30 cellular contexts compared by ENCODE assay signal in genomic region chr4:186405957-186406356, GRCh38.
"Had no signal": no experiment of that assay in that cellular context is flagged by ENCODE, and none has a peak within 500 bp of the region (broad histone marks: within the 10 kb centered on the region; RNA-seq: fewer than 3 reads in every experiment).

No MANE protein-coding gene starts in this region.

- H3K36me3 Mint-ChIP-seq: activated naive CD4-positive, alpha-beta T cell treated with anti-CD3 and anti-CD28 coated beads, Interleukin-2, amount 10 ng/mL, durations not matched to agents 7 days and 5 days; activated naive CD8-positive, alpha-beta T cell treated with anti-CD3 and anti-CD28 coated beads, Interleukin-2, amount 10 ng/mL, durations not matched to agents 7 days and 5 days; stimulated activated naive B cell treated with anti-CD40 and anti-IgM and Interleukin-4, amounts not matched to agents 10 μg/mL and 1 μg/mL and 100 μg/mL, for 72 hours had no signal

- H3K27me3 Mint-ChIP-seq: activated CD4-positive, alpha-beta memory T cell treated with anti-CD3 and anti-CD28 coated beads, Interleukin-2, amount 10 ng/mL, durations not matched to agents 7 days and 5 days; activated CD4-positive, alpha-beta T cell treated with anti-CD3 and anti-CD28 coated beads, Interleukin-2, amount 10 ng/mL, durations not matched to agents 24 days and 14 days; activated naive CD4-positive, alpha-beta T cell treated with anti-CD3 and anti-CD28 coated beads, Interleukin-2, amount 10 ng/mL, durations not matched to agents 7 days and 5 days; activated T-cell treated with anti-CD3 and anti-CD28 coated beads, Interleukin-2, amount 50 U/mL, for 24 hours; stimulated activated naive B cell treated with anti-CD40 and anti-IgM and Interleukin-4, amounts not matched to agents 10 μg/mL and 1 μg/mL and 100 μg/mL, for 72 hours had no signal

- H3K4me2 ChIP-seq: hepatocyte had no signal

- H3K4me1 Mint-ChIP-seq: activated CD4-positive, alpha-beta memory T cell treated with anti-CD3 and anti-CD28 coated beads, Interleukin-2, amount 10 ng/mL, durations not matched to agents 7 days and 5 days; activated CD4-positive, alpha-beta T cell treated with anti-CD3 and anti-CD28 coated beads, Interleukin-2, amount 10 ng/mL, durations not matched to agents 24 days and 14 days; activated naive CD4-positive, alpha-beta T cell treated with anti-CD3 and anti-CD28 coated beads, Interleukin-2, amount 10 ng/mL, durations not matched to agents 7 days and 5 days; activated naive CD8-positive, alpha-beta T cell treated with anti-CD3 and anti-CD28 coated beads, Interleukin-2, amount 10 ng/mL, durations not matched to agents 7 days and 5 days; stimulated activated naive B cell treated with anti-CD40 and anti-IgM and Interleukin-4, amounts not matched to agents 10 μg/mL and 1 μg/mL and 100 μg/mL, for 72 hours had no signal

- H3K36me3 ChIP-seq: brain microvascular endothelial cell, gastroesophageal sphincter, pancreas, prostate gland, sigmoid colon, stomach, thyroid gland, WERI-Rb-1 had no signal

- ATAC-seq: activated CD4-positive, CD25-positive, alpha-beta regulatory T cell treated with anti-CD3 and anti-CD28 coated beads, Interleukin-2, amount 50 U/mL, for 24 hours; effector memory CD8-positive, alpha-beta T cell; gastroesophageal sphincter; left cardiac atrium; left ventricle myocardium superior; pancreas; stimulated activated naive B cell treated with anti-CD40 and anti-IgM and Interleukin-4, amounts not matched to agents 10 μg/mL and 1 μg/mL and 100 μg/mL, for 72 hours had no signal

- H3K4me1 ChIP-seq: gastroesophageal sphincter, pancreas, prostate gland, sigmoid colon, stomach, thyroid gland had no signal

- DNase-seq: activated CD4-positive, alpha-beta memory T cell treated with anti-CD3 and anti-CD28 coated beads, Interleukin-2, amount 10 ng/mL, durations not matched to agents 7 days and 5 days; activated CD4-positive, alpha-beta T cell treated with anti-CD3 and anti-CD28 coated beads, Interleukin-2, amount 10 ng/mL, durations not matched to agents 24 days and 14 days; activated CD8-positive, alpha-beta memory T cell treated with anti-CD3 and anti-CD28 coated beads, Interleukin-2, amount 50 U/mL, for 48 hours; activated gamma-delta T cell; activated naive CD4-positive, alpha-beta T cell treated with anti-CD3 and anti-CD28 coated beads, Interleukin-2, amount 10 ng/mL, durations not matched to agents 7 days and 5 days; activated naive CD8-positive, alpha-beta T cell treated with anti-CD3 and anti-CD28 coated beads, Interleukin-2, amount 10 ng/mL, durations not matched to agents 7 days and 5 days; activated T-cell treated with anti-CD3 and anti-CD28 coated beads, Interleukin-2, amount 50 U/mL, for 24 hours; brain microvascular endothelial cell; cortex of kidney; effector memory CD8-positive, alpha-beta T cell; erythroblast; left cardiac atrium; left ventricle myocardium superior; pancreas; retina; sigmoid colon; small intestine; stimulated activated CD4-positive, alpha-beta T cell treated with anti-CD3 and anti-CD28 coated beads, Interleukin-4, amount 100 ng/mL, for 24 hours; stimulated activated CD8-positive, alpha-beta memory T cell treated with anti-CD3 and anti-CD28 coated beads, Interleukin-4, amount 100 ng/mL, for 48 hours; stimulated activated naive B cell treated with anti-CD40 and anti-IgM and Interleukin-4, amounts not matched to agents 10 μg/mL and 1 μg/mL and 100 μg/mL, for 72 hours; stomach; thyroid gland; WERI-Rb-1 had no signal

- H3K4me3 ChIP-seq: gastroesophageal sphincter, hepatocyte, pancreas, prostate gland, sigmoid colon, stomach, thyroid gland had no signal

- H3K27ac ChIP-seq: brain microvascular endothelial cell, gastroesophageal sphincter, hepatocyte, pancreas, prostate gland, sigmoid colon, stomach, thyroid gland, WERI-Rb-1 had no signal

- H3K4me3 Mint-ChIP-seq: activated CD4-positive, alpha-beta memory T cell treated with anti-CD3 and anti-CD28 coated beads, Interleukin-2, amount 10 ng/mL, durations not matched to agents 7 days and 5 days; activated CD4-positive, alpha-beta T cell treated with anti-CD3 and anti-CD28 coated beads, Interleukin-2, amount 10 ng/mL, durations not matched to agents 24 days and 14 days; activated naive CD4-positive, alpha-beta T cell treated with anti-CD3 and anti-CD28 coated beads, Interleukin-2, amount 10 ng/mL, durations not matched to agents 7 days and 5 days; activated naive CD8-positive, alpha-beta T cell treated with anti-CD3 and anti-CD28 coated beads, Interleukin-2, amount 10 ng/mL, durations not matched to agents 7 days and 5 days; activated T-cell treated with anti-CD3 and anti-CD28 coated beads, Interleukin-2, amount 50 U/mL, for 24 hours; effector memory CD8-positive, alpha-beta T cell; stimulated activated naive B cell treated with anti-CD40 and anti-IgM and Interleukin-4, amounts not matched to agents 10 μg/mL and 1 μg/mL and 100 μg/mL, for 72 hours; T-helper 2 cell treated with Interferon-gamma antibody and Interleukin-4, amounts not matched to agents 5 μg/mL and 100 μg/mL, for 36 hours had no signal

- H2AFZ ChIP-seq: hepatocyte had no signal

- H3K27me3 ChIP-seq: brain microvascular endothelial cell, gastroesophageal sphincter, hepatocyte, pancreas, sigmoid colon, stomach, thyroid gland had no signal

- FAIRE-seq: astrocyte, keratinocyte, pancreas, small intestine had no signal

- H3K27ac Mint-ChIP-seq: activated CD4-positive, alpha-beta memory T cell treated with anti-CD3 and anti-CD28 coated beads, Interleukin-2, amount 10 ng/mL, durations not matched to agents 7 days and 5 days; activated CD4-positive, alpha-beta T cell treated with anti-CD3 and anti-CD28 coated beads, Interleukin-2, amount 10 ng/mL, durations not matched to agents 24 days and 14 days; activated naive CD4-positive, alpha-beta T cell treated with anti-CD3 and anti-CD28 coated beads, Interleukin-2, amount 10 ng/mL, durations not matched to agents 7 days and 5 days; activated naive CD8-positive, alpha-beta T cell treated with anti-CD3 and anti-CD28 coated beads, Interleukin-2, amount 10 ng/mL, durations not matched to agents 7 days and 5 days; activated T-cell treated with anti-CD3 and anti-CD28 coated beads, Interleukin-2, amount 50 U/mL, for 24 hours; effector memory CD8-positive, alpha-beta T cell; stimulated activated naive B cell treated with anti-CD40 and anti-IgM and Interleukin-4, amounts not matched to agents 10 μg/mL and 1 μg/mL and 100 μg/mL, for 72 hours; T-helper 2 cell treated with Interferon-gamma antibody and Interleukin-4, amounts not matched to agents 5 μg/mL and 100 μg/mL, for 36 hours had no signal

- H3K9me3 ChIP-seq: gastroesophageal sphincter, pancreas, prostate gland, sigmoid colon, stomach, thyroid gland had no signal
